15 cellular contexts compared by ENCODE assay signal in the genomic region with DNA sequence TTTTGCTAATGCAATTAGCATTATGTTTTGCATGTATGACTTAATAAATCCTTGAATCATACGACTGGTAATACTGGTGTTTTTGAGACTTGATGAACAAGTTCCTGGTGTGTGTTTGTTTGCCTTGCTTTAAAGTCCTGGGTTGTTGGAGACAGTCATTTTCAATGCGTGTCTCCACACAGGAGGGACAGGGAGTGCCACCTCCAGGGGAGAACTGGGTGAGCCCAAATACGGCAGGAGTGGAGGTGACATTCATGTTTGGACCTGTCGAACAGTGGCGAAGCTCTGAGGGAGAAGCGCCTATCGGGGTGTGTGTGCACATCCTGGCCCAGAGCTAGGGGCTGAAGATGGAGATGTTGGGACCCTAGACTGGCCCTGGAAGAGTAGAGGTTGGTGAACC. TPM values are rescaled to one million over a fixed set of nuclear protein-coding genes. Genes with fewer than 3 reads are reported as not detected.
A peak's percentile ranks its signal among the peaks of the same experiment; 100 is the strongest.
DNase-seq lines count a peak whose midpoint lies in the region; ATAC-seq and TF ChIP-seq lines count a peak whose summit lies in the region.
"Had no signal": no experiment of that assay in that cellular context is flagged by ENCODE, and none has a peak within 500 bp of the region (broad histone marks: within the 10 kb centered on the region; RNA-seq: fewer than 3 reads in every experiment).

No MANE protein-coding gene starts in this region.

- H3K4me1 ChIP-seq in GM23338 (ENCODE audit: insufficient read depth) (no peaks in the 10 kb centered on the region), foreskin keratinocyte (peaks cover 19% of the 10 kb centered on the region), smooth muscle cell (ENCODE audit: low read depth) (no peaks in the 10 kb centered on the region)
- H3K4me1 ChIP-seq: uterus had no signal

- H3K9ac ChIP-seq in smooth muscle cell (ENCODE audit: low read depth): no peak overlapping the region

- TF ChIP-seq CTCF in GM23338 (conservative IDR thresholded peaks at IDR 0.05; ENCODE audit: low read depth in 2 of 2) (no peak), RWPE1 (conservative IDR thresholded peaks at IDR 0.05; ENCODE audit: low read depth) (no peak), foreskin keratinocyte (conservative IDR thresholded peaks at IDR 0.05) (peak; percentile 61), smooth muscle cell (IDR thresholded peaks at IDR 0.05; ENCODE audit: borderline replicate concordance, insufficient read depth, poor library complexity, severe bottlenecking) (no peak)

- CTCF ChIA-PET in RWPE1 (lab: Yijun Ruan, JAX): no interaction called here

- H3K4me2 ChIP-seq in GM23338: no peak overlapping the region
- no peak overlapping the region for H3K4me2 ChIP-seq in smooth muscle cell

- H3K4me3 Mint-ChIP-seq in GM23338: no peak overlapping the region

- peaks cover 82% of the 10 kb centered on the region for H3K36me3 Mint-ChIP-seq in GM23338 (ENCODE audit: low read depth)

- H2AFZ ChIP-seq in GM23338: no peak overlapping the region
- H2AFZ ChIP-seq in smooth muscle cell (ENCODE audit: low read depth): no peak overlapping the region

- peaks cover 47% of the 10 kb centered on the region for H4K20me1 ChIP-seq in GM23338 (replicated peaks; ENCODE audit: insufficient read depth)
- H4K20me1 ChIP-seq in smooth muscle cell (ENCODE audit: low read depth): peaks cover 69% of the 10 kb centered on the region

- H3K27me3 ChIP-seq in GM23338 (ENCODE audit: insufficient read depth): no peaks in the 10 kb centered on the region
- H3K27me3 ChIP-seq in foreskin keratinocyte: no peaks in the 10 kb centered on the region
- H3K27me3 ChIP-seq in smooth muscle cell (ENCODE audit: low read depth): no peaks in the 10 kb centered on the region
- no peaks in the 10 kb centered on the region for H3K27me3 ChIP-seq in MG63
- H3K27me3 ChIP-seq: uterus had no signal

- H3K79me2 ChIP-seq in GM23338 (replicated peaks; ENCODE audit: insufficient read depth) (peaks cover 37% of the 10 kb centered on the region), smooth muscle cell (ENCODE audit: low read depth) (peaks cover 58% of the 10 kb centered on the region)

- H3K9me2 ChIP-seq in GM23338 (ENCODE audit: insufficient read depth): no peaks in the 10 kb centered on the region

- peaks cover 5% of the 10 kb centered on the region; the same call in 2 of the 3 replicates for H3K4me1 Mint-ChIP-seq in GM23338

- no peaks in the 10 kb centered on the region for H3K9me3 Mint-ChIP-seq in GM23338

- in situ Hi-C loops in G401 (cut with HindIII; ENCODE audit: low sequenced_read_pairs): no loop called here

- DNase-seq in GM23338 (ENCODE audit: low spot score): no peak
- DNase-seq in RWPE1 (ENCODE audit: low spot score): peak; percentile 60
- DNase-seq in foreskin keratinocyte: peak; percentile 78 to 82
- DNase-seq in smooth muscle cell (lab: John Stamatoyannopoulos, UW; ENCODE audit: unreplicated experiment): no peak
- DNase-seq in G401 (ENCODE audit: low spot score): no peak
- DNase-seq in anterior cingulate cortex (lab: John Stamatoyannopoulos, UW): no peak
- DNase-seq in MG63: no peak
- DNase-seq: activated T-cell treated with anti-CD3 and anti-CD28 coated beads for 4 hours; islet precursor cell; NCI-H1417 treated with DMSO at 0.1 percent for 48 hours; NCI-H446; OCI-M1; stimulated activated CD4-positive, alpha-beta T cell treated with anti-CD3 and anti-CD28 coated beads, Interleukin-1b, Interleukin-23, amount 100 ng/mL, for 48 hours; stimulated activated CD8-positive, alpha-beta memory T cell treated with anti-CD3 and anti-CD28 coated beads, Interleukin-4, amount 100 ng/mL, for 48 hours; uterus had no signal

- peaks cover 17% of the 10 kb centered on the region for H3K27me3 Mint-ChIP-seq in GM23338 (ENCODE audit: insufficient read depth, low read depth, poor library complexity)

- H3F3A ChIP-seq in GM23338 (replicated peaks; ENCODE audit: low read depth): peaks cover 16% of the 10 kb centered on the region
- peaks cover 25% of the 10 kb centered on the region for H3F3A ChIP-seq in smooth muscle cell (ENCODE audit: low read depth)

- peak overlapping the region; percentile 78; the same call in 1 of the 2 replicates for H3K27ac Mint-ChIP-seq in GM23338

- H3K9me3 ChIP-seq in smooth muscle cell (replicated peaks; ENCODE audit: low read depth) (no peaks in the 10 kb centered on the region), MG63 (no peaks in the 10 kb centered on the region)
- H3K9me3 ChIP-seq: uterus had no signal

- H3K4me3 ChIP-seq in GM23338 (no peak overlapping the region), smooth muscle cell (no peak overlapping the region), MG63 (no peak overlapping the region)
- H3K4me3 ChIP-seq: uterus had no signal

- H3K36me3 ChIP-seq in GM23338 (ENCODE audit: insufficient read depth): peaks cover 43% of the 10 kb centered on the region
- peaks cover 7% of the 10 kb centered on the region for H3K36me3 ChIP-seq in smooth muscle cell (ENCODE audit: low read depth)
- H3K36me3 ChIP-seq in MG63: peaks cover 70% of the 10 kb centered on the region
- H3K36me3 ChIP-seq: uterus had no signal

- 95% methylated on average over 7 of the region's 7 CpGs for WGBS in smooth muscle cell (ENCODE audit: low lambda C conversion rate)

- POLR2A ChIA-PET in RWPE1 (lab: Yijun Ruan, JAX; ENCODE audit: low non-redundant PET): no interaction called here

- peak; percentile 12; the same call in 2 of the 3 replicates for ATAC-seq in GM23338
- peak; percentile 69 for ATAC-seq in foreskin keratinocyte

- H3K27ac ChIP-seq in GM23338 (ENCODE audit: low read depth): peak overlapping the region; percentile 78; the same call in 1 of the 2 replicates
- peak overlapping the region; percentile 86 for H3K27ac ChIP-seq in RWPE1
- H3K27ac ChIP-seq in foreskin keratinocyte: peak overlapping the region; percentile 62
- peak overlapping the region; percentile 52 for H3K27ac ChIP-seq in smooth muscle cell (ENCODE audit: low read depth)
- H3K27ac ChIP-seq: uterus had no signal

TF ChIP-seq in GM23338, 12 proteins besides CTCF, POLR2A, EP300 and RAD21 (continues in another document):
- TF ChIP-seq, protein P1, sequence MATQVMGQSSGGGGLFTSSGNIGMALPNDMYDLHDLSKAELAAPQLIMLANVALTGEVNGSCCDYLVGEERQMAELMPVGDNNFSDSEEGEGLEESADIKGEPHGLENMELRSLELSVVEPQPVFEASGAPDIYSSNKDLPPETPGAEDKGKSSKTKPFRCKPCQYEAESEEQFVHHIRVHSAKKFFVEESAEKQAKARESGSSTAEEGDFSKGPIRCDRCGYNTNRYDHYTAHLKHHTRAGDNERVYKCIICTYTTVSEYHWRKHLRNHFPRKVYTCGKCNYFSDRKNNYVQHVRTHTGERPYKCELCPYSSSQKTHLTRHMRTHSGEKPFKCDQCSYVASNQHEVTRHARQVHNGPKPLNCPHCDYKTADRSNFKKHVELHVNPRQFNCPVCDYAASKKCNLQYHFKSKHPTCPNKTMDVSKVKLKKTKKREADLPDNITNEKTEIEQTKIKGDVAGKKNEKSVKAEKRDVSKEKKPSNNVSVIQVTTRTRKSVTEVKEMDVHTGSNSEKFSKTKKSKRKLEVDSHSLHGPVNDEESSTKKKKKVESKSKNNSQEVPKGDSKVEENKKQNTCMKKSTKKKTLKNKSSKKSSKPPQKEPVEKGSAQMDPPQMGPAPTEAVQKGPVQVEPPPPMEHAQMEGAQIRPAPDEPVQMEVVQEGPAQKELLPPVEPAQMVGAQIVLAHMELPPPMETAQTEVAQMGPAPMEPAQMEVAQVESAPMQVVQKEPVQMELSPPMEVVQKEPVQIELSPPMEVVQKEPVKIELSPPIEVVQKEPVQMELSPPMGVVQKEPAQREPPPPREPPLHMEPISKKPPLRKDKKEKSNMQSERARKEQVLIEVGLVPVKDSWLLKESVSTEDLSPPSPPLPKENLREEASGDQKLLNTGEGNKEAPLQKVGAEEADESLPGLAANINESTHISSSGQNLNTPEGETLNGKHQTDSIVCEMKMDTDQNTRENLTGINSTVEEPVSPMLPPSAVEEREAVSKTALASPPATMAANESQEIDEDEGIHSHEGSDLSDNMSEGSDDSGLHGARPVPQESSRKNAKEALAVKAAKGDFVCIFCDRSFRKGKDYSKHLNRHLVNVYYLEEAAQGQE (IDR thresholded peaks at IDR 0.05; ENCODE audit: unreplicated experiment): no peak
- TF ChIP-seq STAT1 (IDR thresholded peaks at IDR 0.05; ENCODE audit: unreplicated experiment) (no peak), NANOG (IDR thresholded peaks at IDR 0.05; ENCODE audit: borderline replicate concordance) (no peak), ZNF331 (CRISPR knock-in tag; IDR thresholded peaks at IDR 0.05; ENCODE audit: low read depth) (no peak), CREB1 (CRISPR knock-in tag; IDR thresholded peaks at IDR 0.05; ENCODE audit: low read depth) (no peak), ZNF114 (CRISPR knock-in tag; IDR thresholded peaks at IDR 0.05) (no peak), POLR2AphosphoS5 (IDR thresholded peaks at IDR 0.05; ENCODE audit: low read depth) (no peak)

RNA-seq across cellular contexts. Expression of a gene that starts 29.6 kb away (rescaled TPM):
- total RNA-seq in GM23338 (2014; rRNA removed; shearing (Covaris generic)): 142 and 150 TPM in 2 replicates
- polyA plus RNA-seq in GM23338 (2016; fragmentation: Nextera tagmentation; extraction: Ambion mirVana) (844 and 859 TPM in 2 replicates), foreskin keratinocyte (387 and 487 TPM in 2 replicates), smooth muscle cell (523 and 602 TPM in 2 replicates)
- total RNA-seq in foreskin keratinocyte (272 and 304 TPM in 2 replicates), smooth muscle cell (128 and 169 TPM in 2 replicates)
- 13.2 and 23.9 TPM in 2 replicates for total RNA-seq in G401 (2014; rRNA removed; shearing (Covaris generic))
- total RNA-seq in MG63 (2014; rRNA removed; shearing (Covaris generic); ENCODE audit: low replicate concordance): 20.8 and 31.9 TPM in 2 replicates

RNA-seq across cellular contexts. Expression of a gene that starts 43.8 kb away (rescaled TPM):
- total RNA-seq in GM23338 (2014; rRNA removed; shearing (Covaris generic)): 26.0 and 28.5 TPM in 2 replicates
- polyA plus RNA-seq in GM23338 (2016; fragmentation: Nextera tagmentation; extraction: Ambion mirVana): 11.1 and 13.8 TPM in 2 replicates
- 12.8 and 13.0 TPM in 2 replicates for total RNA-seq in foreskin keratinocyte
- polyA plus RNA-seq in foreskin keratinocyte: 10.1 and 11.8 TPM in 2 replicates
- total RNA-seq in smooth muscle cell: 11.1 and 21.3 TPM in 2 replicates
- 14.1 and 17.1 TPM in 2 replicates for polyA plus RNA-seq in smooth muscle cell
- 7.8 and 8.7 TPM in 2 replicates for total RNA-seq in G401 (2014; rRNA removed; shearing (Covaris generic))
- total RNA-seq in MG63 (2014; rRNA removed; shearing (Covaris generic); ENCODE audit: low replicate concordance): 15.6 and 59.1 TPM in 2 replicates

RNA-seq across cellular contexts. Expression of a gene that starts 55.1 kb away (rescaled TPM):
- 23.6 and 25.1 TPM in 2 replicates for total RNA-seq in GM23338 (2014; rRNA removed; shearing (Covaris generic))
- 11.0 and 12.8 TPM in 2 replicates for polyA plus RNA-seq in GM23338 (2016; fragmentation: Nextera tagmentation; extraction: Ambion mirVana)
- total RNA-seq in foreskin keratinocyte: 13.2 and 15.5 TPM in 2 replicates
- 9.6 and 10.0 TPM in 2 replicates for polyA plus RNA-seq in foreskin keratinocyte
- 24.2 and 24.4 TPM in 2 replicates for total RNA-seq in smooth muscle cell
- polyA plus RNA-seq in smooth muscle cell: 6.8 and 7.4 TPM in 2 replicates
- total RNA-seq in G401 (2014; rRNA removed; shearing (Covaris generic)): 16.5 and 29.0 TPM in 2 replicates
- total RNA-seq in MG63 (2014; rRNA removed; shearing (Covaris generic); ENCODE audit: low replicate concordance): 19.8 and 44.1 TPM in 2 replicates

Comparison
In these comparisons a context has a peak if more than half of its experiments do, and no peak if none do; other contexts are left out.
1. DNase-seq: peak in RWPE1 (single experiment) and foreskin keratinocyte (2 of 2); none in GM23338 (single experiment), smooth muscle cell (single experiment), G401 (single experiment), anterior cingulate cortex (0 of 58) and MG63 (single experiment).
2. Peak in every context shown above with its lines, with median percentiles within 50 percentile points of each other: H3K27ac ChIP-seq.